In the genomic region with DNA sequence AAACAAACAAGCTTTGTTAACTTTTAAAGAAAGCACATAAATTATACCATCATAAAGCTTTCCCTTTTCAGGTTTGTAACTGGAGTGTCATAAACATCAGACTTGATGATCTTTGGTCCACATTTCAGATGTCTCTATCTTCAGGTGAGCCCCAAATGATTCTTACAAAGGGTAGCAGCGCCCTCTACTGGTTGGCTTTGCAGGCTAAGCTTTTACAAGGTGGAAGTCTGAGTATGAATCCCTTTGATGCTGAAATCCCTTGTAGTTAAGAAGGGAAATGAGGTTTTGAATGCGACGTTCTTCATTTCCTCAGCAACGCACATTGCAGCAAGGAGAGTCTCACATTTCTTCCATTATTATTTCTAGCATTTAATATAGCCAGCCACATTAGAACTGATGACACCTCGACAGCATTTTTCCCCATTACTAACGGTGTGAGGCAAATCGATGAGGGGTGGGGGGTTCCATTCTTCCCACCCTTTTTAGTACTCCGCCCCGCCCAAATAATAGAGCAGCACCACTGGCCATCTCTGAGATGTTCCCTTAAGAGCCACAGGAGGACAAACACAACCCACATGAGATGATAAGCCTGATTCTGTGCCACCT, we compare ENCODE assay signal across 8 cellular contexts.
DNase-seq lines count a peak whose midpoint lies in the region; ATAC-seq, FAIRE-seq and TF ChIP-seq lines count a peak whose summit lies in the region.

No MANE protein-coding gene starts in this region.

- H3K9me3 Mint-ChIP-seq in astrocyte (ENCODE audit: unreplicated experiment): peaks cover 10% of the 10 kb centered on the region

- peak; percentile 98 for FAIRE-seq in astrocyte (lab: Jason Lieb, UNC)

- H3K9ac ChIP-seq in astrocyte (ENCODE audit: low read length): no peak overlapping the region

- no peaks in the 10 kb centered on the region for H3K27me3 ChIP-seq in cardiac muscle cell
- peaks cover 2% of the 10 kb centered on the region for H3K27me3 ChIP-seq in astrocyte (ENCODE audit: insufficient read depth, low read length)

- no peaks in the 10 kb centered on the region for H3K36me3 Mint-ChIP-seq in astrocyte (ENCODE audit: low read depth, unreplicated experiment)

- no peak overlapping the region for H2AFZ ChIP-seq in astrocyte (ENCODE audit: low read depth, low read length)

- no peak for ATAC-seq in Right ventricle myocardium inferior
- peak; percentile 89 for ATAC-seq in HG02852 (IDR thresholded peaks at IDR 0.05; ENCODE audit: unreplicated experiment)

- H3K9me3 ChIP-seq in cardiac muscle cell (ENCODE audit: low read depth): no peaks in the 10 kb centered on the region
- H3K9me3 ChIP-seq in astrocyte (ENCODE audit: insufficient read depth, low read depth, low read length): no peaks in the 10 kb centered on the region

- H3K4me3 ChIP-seq in cardiac muscle cell (no peak overlapping the region), astrocyte (ENCODE audit: insufficient read depth, low read depth, low read length) (no peak overlapping the region)

- intact Hi-C loops in Right ventricle myocardium inferior (cut with DNase I): loop anchor here (5.0 kb wide), 1 partner anchor 1441 kb away; no protein-coding TSS in a partner anchor

- H3K36me3 ChIP-seq in cardiac muscle cell (no peaks in the 10 kb centered on the region), astrocyte (ENCODE audit: insufficient read depth, low read length) (no peaks in the 10 kb centered on the region)

- H3K27ac ChIP-seq in cardiac muscle cell (no peak overlapping the region), astrocyte (ENCODE audit: low read depth, low read length) (no peak overlapping the region)

- H3K4me2 ChIP-seq in astrocyte (ENCODE audit: low read length): no peak overlapping the region

- H3K4me1 ChIP-seq in cardiac muscle cell (ENCODE audit: low read depth) (no peaks in the 10 kb centered on the region), astrocyte (ENCODE audit: insufficient read depth, low read length) (no peaks in the 10 kb centered on the region)

- H3K27me3 Mint-ChIP-seq in astrocyte (ENCODE audit: low read depth, unreplicated experiment): peaks cover 22% of the 10 kb centered on the region

- DNase-seq in cardiac muscle cell (ENCODE audit: low read depth in 1 of 2, low spot score in 1 of 2): peak; percentile 88 to 92
- no peak for DNase-seq in Right ventricle myocardium inferior (ENCODE audit: missing footprints)
- peak; percentile 68 for DNase-seq in NCI-H1436 (lab: John Stamatoyannopoulos, UW)
- peak; percentile 43 for DNase-seq in T follicular helper cell (ENCODE audit: low read depth)
- peak; percentile 46 for DNase-seq in astrocyte (ENCODE audit: low read depth)
- DNase-seq in iPS DF 4.7 (ENCODE audit: extremely low read depth, low spot score): peak; percentile 51
- peak; percentile 6 to 10 for DNase-seq in stimulated activated CD4-positive, alpha-beta T cell treated with anti-CD3 and anti-CD28 coated beads, Interleukin-15, amount 100 ng/mL, for 1 hour (ENCODE audit: low read depth in 1 of 2, low spot score in 1 of 2)

- no peaks in the 10 kb centered on the region for H3K4me1 Mint-ChIP-seq in astrocyte (ENCODE audit: low read depth, unreplicated experiment)

- peak; percentile 96 for TF ChIP-seq CTCF in cardiac muscle cell (IDR thresholded peaks at IDR 0.05; ENCODE audit: low read depth, low read length)
- peak; percentile 98 for TF ChIP-seq CTCF in astrocyte (IDR thresholded peaks at IDR 0.05; ENCODE audit: insufficient read depth, low read depth, low read length)

- no peaks in the 10 kb centered on the region for H3K79me2 ChIP-seq in astrocyte (ENCODE audit: insufficient read depth, low read length)

- no peaks in the 10 kb centered on the region for H4K20me1 ChIP-seq in astrocyte (ENCODE audit: insufficient read depth, low read length)

- no peak overlapping the region for H3K27ac Mint-ChIP-seq in astrocyte (ENCODE audit: unreplicated experiment)

- no peak overlapping the region for H3K4me3 Mint-ChIP-seq in astrocyte (ENCODE audit: unreplicated experiment)
